Comparison of ENCODE assay signal across 9 cellular contexts in the genomic region with DNA sequence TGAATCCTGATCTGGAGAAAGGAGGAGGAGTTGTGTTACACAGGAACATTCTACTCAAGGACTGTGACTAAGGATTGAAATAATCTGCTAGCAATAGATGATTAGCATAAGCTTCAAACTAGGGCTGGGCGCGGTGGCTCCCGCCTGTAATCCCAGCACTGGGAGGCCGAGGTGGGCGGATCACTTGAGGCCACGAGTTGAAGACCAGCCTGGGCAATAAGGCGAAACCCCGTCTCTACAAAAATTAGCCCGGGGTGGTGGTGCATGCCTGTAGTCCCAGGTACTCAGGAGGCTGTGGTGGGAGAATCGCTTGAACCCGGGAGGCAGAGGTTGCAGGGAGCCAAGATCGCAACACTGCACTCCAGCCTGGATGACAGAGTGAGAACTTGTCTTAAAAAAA. TPM values are rescaled to one million over a fixed set of nuclear protein-coding genes. Genes with fewer than 3 reads are reported as not detected.
DNase-seq lines count a peak whose midpoint lies in the region; ATAC-seq, FAIRE-seq and TF ChIP-seq lines count a peak whose summit lies in the region.
"Had no signal": no experiment of that assay in that cellular context is flagged by ENCODE, and none has a peak within 500 bp of the region (broad histone marks: within the 10 kb centered on the region; RNA-seq: fewer than 3 reads in every experiment).

No MANE protein-coding gene starts in this region.

- no peak for FAIRE-seq in small intestine (lab: Jason Lieb, UNC)
- FAIRE-seq: A204.1 had no signal

- peaks cover 39% of the 10 kb centered on the region for H3K4me1 Mint-ChIP-seq in T-helper 1 cell treated with Interleukin-12 subunit alpha and Interleukin-12 subunit beta and Interleukin-4 antibody, amounts not matched to agents 30 μg/mL and 1 μg/mL, for 36 hours (ENCODE audit: low read depth)
- H3K4me1 Mint-ChIP-seq in T-helper 17 cell = peaks cover 28% of the 10 kb centered on the region

- no peaks in the 10 kb centered on the region for H3K27me3 ChIP-seq in small intestine (ENCODE audit: control insufficient read depth in 2 of 2, insufficient read depth in 2 of 2, low read length in 2 of 2)

- no peak for TF ChIP-seq CTCF in fibroblast of pulmonary artery (IDR thresholded peaks at IDR 0.05; ENCODE audit: low read length, missing control alignments)

- peak overlapping the region; percentile 81 for H3K4me3 ChIP-seq in fibroblast of pulmonary artery (replicated peaks; ENCODE audit: low read depth, low read length)
- peak overlapping the region in 1 of 2 donors; percentile 51 for H3K4me3 ChIP-seq in small intestine (ENCODE audit: low read depth in 1 of 2, low read length in 2 of 2)

- no peaks in the 10 kb centered on the region for H3K36me3 ChIP-seq in small intestine (ENCODE audit: control insufficient read depth in 2 of 2, insufficient read depth in 2 of 2, low read length in 2 of 2)

- no peak overlapping the region for H3K27ac ChIP-seq in small intestine (ENCODE audit: low read depth in 1 of 2, low read length in 1 of 2)

- H3K9me3 Mint-ChIP-seq in T-helper 1 cell treated with Interleukin-12 subunit alpha and Interleukin-12 subunit beta and Interleukin-4 antibody, amounts not matched to agents 30 μg/mL and 1 μg/mL, for 36 hours = no peaks in the 10 kb centered on the region

- peaks cover 5 to 8% of the 10 kb centered on the region in 2 donors for H3K4me1 ChIP-seq in small intestine (ENCODE audit: control insufficient read depth in 2 of 2, insufficient read depth in 1 of 2, low read depth in 1 of 2, low read length in 1 of 2)

- no peak for ATAC-seq in T-helper 17 cell
- no peak for ATAC-seq in GM21723 (IDR thresholded peaks at IDR 0.05; ENCODE audit: unreplicated experiment)

- H3K27me3 Mint-ChIP-seq in T-helper 1 cell treated with Interleukin-12 subunit alpha and Interleukin-12 subunit beta and Interleukin-4 antibody, amounts not matched to agents 30 μg/mL and 1 μg/mL, for 36 hours (ENCODE audit: low read depth) = no peaks in the 10 kb centered on the region
- H3K27me3 Mint-ChIP-seq in T-helper 17 cell = no peaks in the 10 kb centered on the region

- DNase-seq in T-helper 1 cell = no peak
- no peak for DNase-seq in T-helper 17 cell
- DNase-seq in fibroblast of pulmonary artery (ENCODE audit: low read depth) = no peak
- peak; percentile 48 for DNase-seq in small intestine
- no peak for DNase-seq in stimulated activated CD4-positive, alpha-beta T cell treated with anti-CD3 and anti-CD28 coated beads, Interleukin-15, amount 100 ng/mL, for 24 hours
- no peak for DNase-seq in NAMALWA (ENCODE audit: low spot score)

- H3K9me3 ChIP-seq in T-helper 17 cell (ENCODE audit: control insufficient read depth, low read length, poor library complexity, severe bottlenecking) (no peaks in the 10 kb centered on the region), small intestine (ENCODE audit: control insufficient read depth, low read depth) (no peaks in the 10 kb centered on the region)

- peak overlapping the region; percentile 59 for H3K4me3 Mint-ChIP-seq in T-helper 1 cell treated with Interleukin-12 subunit alpha and Interleukin-12 subunit beta and Interleukin-4 antibody, amounts not matched to agents 30 μg/mL and 1 μg/mL, for 36 hours
- H3K4me3 Mint-ChIP-seq in T-helper 17 cell = peak overlapping the region; percentile 70

- peak overlapping the region; percentile 5 for H3K27ac Mint-ChIP-seq in T-helper 1 cell treated with Interleukin-12 subunit alpha and Interleukin-12 subunit beta and Interleukin-4 antibody, amounts not matched to agents 30 μg/mL and 1 μg/mL, for 36 hours
- peak overlapping the region; percentile 57 for H3K27ac Mint-ChIP-seq in T-helper 17 cell

- WGBS in small intestine, 3 donors = 49 to 78% (median 73%) methylated on average over 12 of the region's 12 CpGs

- peaks cover 5% of the 10 kb centered on the region for H3K36me3 Mint-ChIP-seq in T-helper 1 cell treated with Interleukin-12 subunit alpha and Interleukin-12 subunit beta and Interleukin-4 antibody, amounts not matched to agents 30 μg/mL and 1 μg/mL, for 36 hours (ENCODE audit: low read depth)
- H3K36me3 Mint-ChIP-seq in T-helper 17 cell (ENCODE audit: low read depth) = peaks cover 5% of the 10 kb centered on the region

RNA-seq across cellular contexts. Expression of a gene that starts 1.5 kb away (rescaled TPM):
- total RNA-seq in T-helper 17 cell = 10 to 100 TPM; 16.2 to 17.7 TPM
- 10 to 100 TPM; 21.7 to 58.8 (median 31.1) TPM for polyA plus RNA-seq in small intestine

RNA-seq across cellular contexts. Expression of a gene that starts 25.9 kb away (rescaled TPM):
- total RNA-seq in T-helper 17 cell = 10 to 100 TPM; 66.6 to 84.3 TPM
- 10 to 100 TPM; 10.5 to 18.5 (median 11.6) TPM for polyA plus RNA-seq in small intestine

RNA-seq across cellular contexts. Expression of a gene that starts 58.0 kb away (rescaled TPM):
- total RNA-seq in T-helper 17 cell = 10 to 100 TPM; 11.2 to 18.7 TPM
- polyA plus RNA-seq in small intestine = under 1 TPM in 1 of 3 donors, not detected in 2; 0.06 TPM
